In genomic region chr1:211318881-211319280, GRCh38 we compare ENCODE assay signal across 28 cellular contexts.
"Had no signal": no experiment of that assay in that cellular context is flagged by ENCODE, and none has a peak within 500 bp of the region (broad histone marks: within the 10 kb centered on the region; RNA-seq: fewer than 3 reads in every experiment).

No MANE protein-coding gene starts in this region.

- H3K4me3 ChIP-seq: neural progenitor cell, psoas muscle, skin epidermis, smooth muscle cell, spleen, suprapubic skin, testis, tibial artery, transverse colon, upper lobe of right lung, uterus had no signal

- H3K36me3 ChIP-seq: uterus had no signal

- H3K9ac ChIP-seq: neural progenitor cell, parathyroid adenoma had no signal

- DNase-seq: naive thymus-derived CD4-positive, alpha-beta T cell; natural killer cell; occipital lobe; posterior cingulate gyrus; psoas muscle; right cardiac atrium; spleen; stimulated activated CD4-positive, alpha-beta T cell treated with anti-CD3 and anti-CD28 coated beads, Interleukin-12 subunit alpha, Interleukin-12 subunit beta, amount 100 ng/mL, for 4 hours; stimulated activated CD4-positive, alpha-beta T cell treated with anti-CD3 and anti-CD28 coated beads, Interleukin-1b, Interleukin-23, amount 100 ng/mL, for 48 hours; stimulated activated CD4-positive, alpha-beta T cell treated with anti-CD3 and anti-CD28 coated beads, Interleukin-4, amount 100 ng/mL, for 1 hour; stimulated activated CD4-positive, alpha-beta T cell treated with anti-CD3 and anti-CD28 coated beads, Interleukin-4, amount 100 ng/mL, for 4 hours; stimulated activated CD8-positive, alpha-beta memory T cell treated with anti-CD3 and anti-CD28 coated beads, Interleukin-4, amount 100 ng/mL, for 48 hours; stimulated activated naive CD4-positive, alpha-beta T cell; stimulated activated naive CD8-positive, alpha-beta T cell treated with anti-CD3 and anti-CD28 coated beads, Interleukin-15, amount 100 ng/mL, for 72 hours; stimulated activated naive CD8-positive, alpha-beta T cell treated with anti-CD3 and anti-CD28 coated beads, Interleukin-15, Interleukin-2, amounts not matched to agents 100 U/mL and 50 U/mL, for 24 hours; substantia nigra; testis; tibial artery; transverse colon; upper lobe of right lung; uterus had no signal

- H3K4me2 ChIP-seq: neural progenitor cell, smooth muscle cell had no signal

- H3K4me1 ChIP-seq: neural progenitor cell, parathyroid adenoma, psoas muscle, suprapubic skin, testis, tibial artery, transverse colon, upper lobe of right lung, uterus had no signal

- H2AFZ ChIP-seq: neural progenitor cell, parathyroid adenoma had no signal

- H3K9me3 ChIP-seq: psoas muscle, spleen, suprapubic skin, testis, tibial artery, transverse colon, upper lobe of right lung, uterus had no signal

- H3K79me2 ChIP-seq: parathyroid adenoma had no signal

- ATAC-seq: naive thymus-derived CD4-positive, alpha-beta T cell; natural killer cell; right cardiac atrium; sciatic nerve; stimulated activated memory B cell treated with anti-CD40 and anti-IgM and Interleukin-4, amounts not matched to agents 10 μg/mL and 1 μg/mL and 100 μg/mL, for 72 hours; stimulated activated naive CD8-positive, alpha-beta T cell treated with anti-CD3 and anti-CD28 coated beads, Interleukin-15, amount 100 ng/mL, for 72 hours; stimulated activated naive CD8-positive, alpha-beta T cell treated with anti-CD3 and anti-CD28 coated beads, Interleukin-15, Interleukin-2, amounts not matched to agents 100 U/mL and 50 U/mL, for 24 hours; upper lobe of right lung had no signal

- H3K27ac ChIP-seq: neural progenitor cell, parathyroid adenoma, psoas muscle, skin epidermis, spleen, suprapubic skin, testis, tibial artery, transverse colon, upper lobe of right lung, uterus had no signal

- H3K27me3 ChIP-seq: neural progenitor cell, spleen, suprapubic skin, testis, tibial artery, transverse colon, upper lobe of right lung, uterus had no signal
